1 cellular context compared by ENCODE assay signal in the genomic region with DNA sequence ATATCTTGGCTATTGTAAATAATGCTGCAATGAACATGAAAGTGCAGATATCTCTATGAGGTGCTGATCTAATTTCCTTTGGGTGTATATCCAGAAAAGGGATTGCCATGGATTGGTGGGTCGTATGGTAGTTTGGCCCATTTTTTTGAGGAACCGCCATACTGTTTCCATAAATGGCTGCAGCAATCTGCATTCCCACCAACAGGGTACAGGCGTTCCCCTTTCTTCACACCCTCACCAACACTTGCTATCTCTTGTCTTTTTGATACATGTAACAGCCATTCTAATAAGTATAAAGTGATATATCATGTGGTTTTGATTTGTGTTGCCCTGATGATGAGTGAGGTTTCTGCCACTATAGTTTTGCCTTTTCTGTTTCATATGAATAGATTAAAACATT.
TF ChIP-seq lines count a peak whose summit lies in the region.

No MANE protein-coding gene starts in this region.

TF ChIP-seq in GM23338, 12 proteins besides CTCF, POLR2A, EP300 and RAD21 (continued from another document):
- TF ChIP-seq, protein P1, sequence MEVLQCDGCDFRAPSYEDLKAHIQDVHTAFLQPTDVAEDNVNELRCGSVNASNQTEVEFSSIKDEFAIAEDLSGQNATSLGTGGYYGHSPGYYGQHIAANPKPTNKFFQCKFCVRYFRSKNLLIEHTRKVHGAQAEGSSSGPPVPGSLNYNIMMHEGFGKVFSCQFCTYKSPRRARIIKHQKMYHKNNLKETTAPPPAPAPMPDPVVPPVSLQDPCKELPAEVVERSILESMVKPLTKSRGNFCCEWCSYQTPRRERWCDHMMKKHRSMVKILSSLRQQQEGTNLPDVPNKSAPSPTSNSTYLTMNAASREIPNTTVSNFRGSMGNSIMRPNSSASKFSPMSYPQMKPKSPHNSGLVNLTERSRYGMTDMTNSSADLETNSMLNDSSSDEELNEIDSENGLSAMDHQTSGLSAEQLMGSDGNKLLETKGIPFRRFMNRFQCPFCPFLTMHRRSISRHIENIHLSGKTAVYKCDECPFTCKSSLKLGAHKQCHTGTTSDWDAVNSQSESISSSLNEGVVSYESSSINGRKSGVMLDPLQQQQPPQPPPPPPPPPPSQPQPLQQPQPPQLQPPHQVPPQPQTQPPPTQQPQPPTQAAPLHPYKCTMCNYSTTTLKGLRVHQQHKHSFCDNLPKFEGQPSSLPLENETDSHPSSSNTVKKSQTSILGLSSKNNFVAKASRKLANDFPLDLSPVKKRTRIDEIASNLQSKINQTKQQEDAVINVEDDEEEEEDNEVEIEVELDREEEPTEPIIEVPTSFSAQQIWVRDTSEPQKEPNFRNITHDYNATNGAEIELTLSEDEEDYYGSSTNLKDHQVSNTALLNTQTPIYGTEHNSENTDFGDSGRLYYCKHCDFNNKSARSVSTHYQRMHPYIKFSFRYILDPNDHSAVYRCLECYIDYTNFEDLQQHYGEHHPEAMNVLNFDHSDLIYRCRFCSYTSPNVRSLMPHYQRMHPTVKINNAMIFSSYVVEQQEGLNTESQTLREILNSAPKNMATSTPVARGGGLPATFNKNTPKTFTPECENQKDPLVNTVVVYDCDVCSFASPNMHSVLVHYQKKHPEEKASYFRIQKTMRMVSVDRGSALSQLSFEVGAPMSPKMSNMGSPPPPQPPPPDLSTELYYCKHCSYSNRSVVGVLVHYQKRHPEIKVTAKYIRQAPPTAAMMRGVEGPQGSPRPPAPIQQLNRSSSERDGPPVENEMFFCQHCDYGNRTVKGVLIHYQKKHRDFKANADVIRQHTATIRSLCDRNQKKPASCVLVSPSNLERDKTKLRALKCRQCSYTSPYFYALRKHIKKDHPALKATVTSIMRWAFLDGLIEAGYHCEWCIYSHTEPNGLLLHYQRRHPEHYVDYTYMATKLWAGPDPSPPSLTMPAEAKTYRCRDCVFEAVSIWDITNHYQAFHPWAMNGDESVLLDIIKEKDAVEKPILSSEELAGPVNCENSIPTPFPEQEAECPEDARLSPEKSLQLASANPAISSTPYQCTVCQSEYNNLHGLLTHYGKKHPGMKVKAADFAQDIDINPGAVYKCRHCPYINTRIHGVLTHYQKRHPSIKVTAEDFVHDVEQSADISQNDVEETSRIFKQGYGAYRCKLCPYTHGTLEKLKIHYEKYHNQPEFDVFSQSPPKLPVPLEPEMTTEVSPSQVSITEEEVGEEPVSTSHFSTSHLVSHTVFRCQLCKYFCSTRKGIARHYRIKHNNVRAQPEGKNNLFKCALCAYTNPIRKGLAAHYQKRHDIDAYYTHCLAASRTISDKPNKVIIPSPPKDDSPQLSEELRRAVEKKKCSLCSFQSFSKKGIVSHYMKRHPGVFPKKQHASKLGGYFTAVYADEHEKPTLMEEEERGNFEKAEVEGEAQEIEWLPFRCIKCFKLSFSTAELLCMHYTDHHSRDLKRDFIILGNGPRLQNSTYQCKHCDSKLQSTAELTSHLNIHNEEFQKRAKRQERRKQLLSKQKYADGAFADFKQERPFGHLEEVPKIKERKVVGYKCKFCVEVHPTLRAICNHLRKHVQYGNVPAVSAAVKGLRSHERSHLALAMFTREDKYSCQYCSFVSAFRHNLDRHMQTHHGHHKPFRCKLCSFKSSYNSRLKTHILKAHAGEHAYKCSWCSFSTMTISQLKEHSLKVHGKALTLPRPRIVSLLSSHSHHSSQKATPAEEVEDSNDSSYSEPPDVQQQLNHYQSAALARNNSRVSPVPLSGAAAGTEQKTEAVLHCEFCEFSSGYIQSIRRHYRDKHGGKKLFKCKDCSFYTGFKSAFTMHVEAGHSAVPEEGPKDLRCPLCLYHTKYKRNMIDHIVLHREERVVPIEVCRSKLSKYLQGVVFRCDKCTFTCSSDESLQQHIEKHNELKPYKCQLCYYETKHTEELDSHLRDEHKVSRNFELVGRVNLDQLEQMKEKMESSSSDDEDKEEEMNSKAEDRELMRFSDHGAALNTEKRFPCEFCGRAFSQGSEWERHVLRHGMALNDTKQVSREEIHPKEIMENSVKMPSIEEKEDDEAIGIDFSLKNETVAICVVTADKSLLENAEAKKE (CRISPR knock-in tag; IDR thresholded peaks at IDR 0.05) = no peak
